In genomic region chr17:79952915-79953314, GRCh38 we compare ENCODE assay signal across 23 cellular contexts.
DNase-seq lines count a peak whose midpoint lies in the region; ATAC-seq, FAIRE-seq and TF ChIP-seq lines count a peak whose summit lies in the region.
"Had no signal": no experiment of that assay in that cellular context is flagged by ENCODE, and none has a peak within 500 bp of the region (broad histone marks: within the 10 kb centered on the region; RNA-seq: fewer than 3 reads in every experiment).

No MANE protein-coding gene starts in this region.

- no peak overlapping the region for H3K4me3 ChIP-seq in HepG2 (replicated peaks in 1 of 3; ENCODE audit: insufficient read depth in 1 of 3, low read depth in 2 of 3, low read length in 3 of 3)
- no peak overlapping the region for H3K4me3 ChIP-seq in colonic mucosa
- H3K4me3 ChIP-seq: psoas muscle, stomach had no signal

- TF ChIP-seq EP300 in HepG2 (IDR thresholded peaks at IDR 0.05; ENCODE audit: low read depth in 2 of 2, low read length in 2 of 2) (no peak), HepG2 (CRISPR knock-in tag; IDR thresholded peaks at IDR 0.05; ENCODE audit: borderline replicate concordance) (no peak; the same call in 1 of the 2 replicates)

- no peak overlapping the region for H3K27ac ChIP-seq in HepG2 (ENCODE audit: extremely low read length, insufficient read depth, low read length)
- H3K27ac ChIP-seq in colonic mucosa = no peak overlapping the region
- H3K27ac ChIP-seq: 22Rv1, foreskin keratinocyte, psoas muscle had no signal

- FAIRE-seq in HepG2 (lab: Jason Lieb, UNC) = peak; percentile 59
- FAIRE-seq: bronchial epithelial cell, keratinocyte had no signal

- no peak for ATAC-seq in WTC11
- no peak for ATAC-seq in HepG2
- no peak for ATAC-seq in GM18505 (IDR thresholded peaks at IDR 0.05; ENCODE audit: unreplicated experiment)
- ATAC-seq: activated CD4-positive, alpha-beta T cell treated with anti-CD3 and anti-CD28 coated beads for 36 hours; foreskin keratinocyte; naive thymus-derived CD4-positive, alpha-beta T cell; psoas muscle had no signal

- H3K27ac Mint-ChIP-seq in WTC11 = peak overlapping the region; percentile 72
- H3K27ac Mint-ChIP-seq: activated CD4-positive, alpha-beta T cell treated with anti-CD3 and anti-CD28 coated beads for 36 hours; naive thymus-derived CD4-positive, alpha-beta T cell had no signal

- intact Hi-C loops in HepG2 (cut with micrococcal nuclease; ENCODE audit: unreplicated experiment) = no loop called here
- intact Hi-C loops in colonic mucosa (cut with DNase I) = no loop called here

- no peaks in the 10 kb centered on the region for H3K27me3 Mint-ChIP-seq in WTC11 (ENCODE audit: low read depth)
- H3K27me3 Mint-ChIP-seq: activated CD4-positive, alpha-beta T cell treated with anti-CD3 and anti-CD28 coated beads for 36 hours had no signal

- 60% methylated on average over 7 of the region's 7 CpGs for WGBS in HepG2 (ENCODE audit: low lambda C conversion rate)

- peaks cover 10 to 18% of the 10 kb centered on the region in 2 experiments; a peak in 4 of 5 replicates for H3K36me3 ChIP-seq in HepG2 (replicated peaks in 1 of 2; ENCODE audit: control insufficient read depth in 1 of 2, insufficient read depth in 2 of 2, low read length in 2 of 2)
- H3K36me3 ChIP-seq in colonic mucosa = no peaks in the 10 kb centered on the region

- H3K9me3 ChIP-seq in HepG2 (ENCODE audit: low read length) = no peaks in the 10 kb centered on the region
- no peaks in the 10 kb centered on the region for H3K9me3 ChIP-seq in colonic mucosa
- H3K9me3 ChIP-seq: psoas muscle, stomach had no signal

- peaks cover 26% of the 10 kb centered on the region for H3K4me1 ChIP-seq in HepG2 (ENCODE audit: insufficient read depth, low read length)
- no peaks in the 10 kb centered on the region for H3K4me1 ChIP-seq in colonic mucosa
- H3K4me1 ChIP-seq: foreskin keratinocyte, psoas muscle had no signal

- H3K9ac ChIP-seq in HepG2 (ENCODE audit: insufficient read depth, low read depth, low read length) = no peak overlapping the region; the same call in 1 of the 2 replicates
- no peak overlapping the region for H3K9ac ChIP-seq in colonic mucosa (ENCODE audit: low read depth in 2 of 2, low read length in 2 of 2)

- CTCF ChIA-PET in WTC11 (lab: Charles Lee) (interaction anchor here (2.5 to 8.0 kb wide), 4 partner anchors 18 to 118 kb away, joined by 15 to 71 read pairs (median 22); no protein-coding TSS in a partner anchor), HepG2 (lab: Yijun Ruan, JAX; ENCODE audit: low intra/inter-chr PET ratio, low total read pairs) (no interaction called here)

- no peak overlapping the region for H3K4me2 ChIP-seq in HepG2 (ENCODE audit: low read depth, low read length)

- no TSS peak for BruUV-seq in HepG2 (replicated peaks; lab: Mats Ljungman, UMichigan)

- H4K20me1 ChIP-seq in HepG2 (ENCODE audit: insufficient read depth, low read length) = no peaks in the 10 kb centered on the region

- no peak for TF ChIP-seq CTCF in WTC11 (IDR thresholded peaks at IDR 0.05)
- TF ChIP-seq CTCF in HepG2 (CRISPR knock-in tag; IDR thresholded peaks at IDR 0.05) = no peak
- no peak for TF ChIP-seq CTCF in colonic mucosa (IDR thresholded peaks at IDR 0.05)

- in situ Hi-C loops in HepG2 (cut with HindIII; ENCODE audit: extremely low pct_ligation_motif_present, low pct_unique_long_range_greater_than_20kb) = no loop called here

- DNase-seq in NCI-H1694 treated with DMSO at 0.1 percent for 48 hours (lab: John Stamatoyannopoulos, UW) (peak; percentile 20), NCI-H1694 (lab: John Stamatoyannopoulos, UW) (no peak), WTC11 (ENCODE audit: low spot score) (no peak), HepG2 (ENCODE audit: low spot score) (peak; percentile 71), retina (peak; percentile 74), colonic mucosa (no peak), NCI-H146 treated with DMSO at 0.1 percent for 48 hours (lab: John Stamatoyannopoulos, UW; ENCODE audit: unreplicated experiment) (no peak)
- DNase-seq: activated CD4-positive, alpha-beta T cell treated with anti-CD3 and anti-CD28 coated beads for 36 hours; C1 segment of cervical spinal cord; erythroblast; foreskin keratinocyte; NCI-H1105; NCI-H2107; NCI-H510A treated with DMSO at 0.1 percent for 48 hours; stimulated activated CD4-positive, alpha-beta T cell treated with anti-CD3 and anti-CD28 coated beads, Interleukin-4, amount 100 ng/mL, for 4 hours; stomach; trophoblast cell had no signal

- no peak overlapping the region for H3K4me3 Mint-ChIP-seq in WTC11
- H3K4me3 Mint-ChIP-seq: activated CD4-positive, alpha-beta T cell treated with anti-CD3 and anti-CD28 coated beads for 36 hours; naive thymus-derived CD4-positive, alpha-beta T cell had no signal

- H3K27me3 ChIP-seq in HepG2 (ENCODE audit: control insufficient read depth in 1 of 2, insufficient read depth in 2 of 2, low read length in 2 of 2) (no peaks in the 10 kb centered on the region), colonic mucosa (no peaks in the 10 kb centered on the region)
- H3K27me3 ChIP-seq: foreskin keratinocyte, stomach had no signal

- no peak for TF ChIP-seq RAD21 in HepG2 (CRISPR knock-in tag; IDR thresholded peaks at IDR 0.05)

- no peaks in the 10 kb centered on the region for H3K79me2 ChIP-seq in HepG2 (ENCODE audit: insufficient read depth, low read length)

- H3K4me1 Mint-ChIP-seq in WTC11 = peaks cover 91% of the 10 kb centered on the region
- H3K4me1 Mint-ChIP-seq: activated CD4-positive, alpha-beta T cell treated with anti-CD3 and anti-CD28 coated beads for 36 hours; naive thymus-derived CD4-positive, alpha-beta T cell had no signal

- no peaks in the 10 kb centered on the region for H3K9me3 Mint-ChIP-seq in WTC11
- H3K9me3 Mint-ChIP-seq: naive thymus-derived CD4-positive, alpha-beta T cell had no signal

- no peak for TF ChIP-seq POLR2A in HepG2 (IDR thresholded peaks at IDR 0.05; ENCODE audit: insufficient read depth in 1 of 2, low read depth in 2 of 2, low read length in 2 of 2)
- no peak for TF ChIP-seq POLR2A in GM18505 (IDR thresholded peaks at IDR 0.05; ENCODE audit: borderline replicate concordance, extremely low read depth, insufficient read depth, insufficient read length)

- POLR2A ChIA-PET in WTC11 (lab: Charles Lee) = no interaction called here
- POLR2A ChIA-PET in HepG2 (lab: Yijun Ruan, JAX) = interaction anchor here (1.0 to 2.1 kb wide), 3 partner anchors 21 to 35 kb away, joined by 3 to 6 read pairs (median 3); no protein-coding TSS in a partner anchor

- H2AFZ ChIP-seq in HepG2 (ENCODE audit: low read length) = no peak overlapping the region

- H3K36me3 Mint-ChIP-seq in WTC11 = peaks cover 8% of the 10 kb centered on the region; the same call in 1 of the 2 replicates
- H3K36me3 Mint-ChIP-seq: naive thymus-derived CD4-positive, alpha-beta T cell had no signal

TF ChIP-seq in WTC11, 78 proteins besides CTCF, POLR2A, EP300 and RAD21 (continues in another document):
- TF ChIP-seq NR2C2 (CRISPR knock-in tag; IDR thresholded peaks at IDR 0.05) = no peak
- TF ChIP-seq ZNF138 (CRISPR knock-in tag; conservative IDR thresholded peaks at IDR 0.05) = no peak
- TF ChIP-seq MXD4 (CRISPR knock-in tag; IDR thresholded peaks at IDR 0.05; ENCODE audit: borderline replicate concordance) = no peak
- no peak for TF ChIP-seq USF1 (CRISPR knock-in tag; IDR thresholded peaks at IDR 0.05)
- TF ChIP-seq PREB (CRISPR knock-in tag; IDR thresholded peaks at IDR 0.05; ENCODE audit: borderline replicate concordance) = no peak
- no peak for TF ChIP-seq JUN (CRISPR knock-in tag; IDR thresholded peaks at IDR 0.05)
- no peak for TF ChIP-seq IRF2 (CRISPR knock-in tag; IDR thresholded peaks at IDR 0.05; ENCODE audit: borderline replicate concordance, low read depth)
- TF ChIP-seq TEAD1 (CRISPR knock-in tag; IDR thresholded peaks at IDR 0.05) = no peak

TF ChIP-seq in HepG2, 621 proteins besides CTCF, POLR2A, EP300 and RAD21 (continues in another document):
- TF ChIP-seq NR2F6 (IDR thresholded peaks at IDR 0.05) (no peak), NR2F6 (CRISPR knock-in tag; IDR thresholded peaks at IDR 0.05) (peak; percentile 32; the same call in 1 of the 2 replicates), ZNF382 (CRISPR knock-in tag; IDR thresholded peaks at IDR 0.05; ENCODE audit: borderline replicate concordance) (0 out of 2 replicates have a peak, but pooled peaks have one; percentile 39), HNF4A (CRISPR knock-in tag; IDR thresholded peaks at IDR 0.05) (peak; percentile 7; the same call in 1 of the 2 replicates), ZBTB4 (CRISPR knock-in tag; IDR thresholded peaks at IDR 0.05; ENCODE audit: borderline replicate concordance) (no peak), ZNF644 (CRISPR knock-in tag; IDR thresholded peaks at IDR 0.05; ENCODE audit: low read depth) (0 out of 2 replicates have a peak, but pooled peaks have one; percentile 19)

Comparison
In these comparisons a context has a peak if more than half of its experiments do, and no peak if none do; other contexts are left out.
1. DNase-seq: peak in NCI-H1694 treated with DMSO at 0.1 percent for 48 hours (single experiment), HepG2 (single experiment) and retina (single experiment); none in NCI-H1694 (single experiment), WTC11 (single experiment), colonic mucosa (single experiment) and NCI-H146 treated with DMSO at 0.1 percent for 48 hours (single experiment).